9 cellular contexts compared by ENCODE assay signal in genomic region chr10:21364196-21365114, GRCh38.
DNase-seq lines count a peak whose midpoint lies in the region; ATAC-seq and TF ChIP-seq lines count a peak whose summit lies in the region.
"Had no signal": no experiment of that assay in that cellular context is flagged by ENCODE, and none has a peak within 500 bp of the region (broad histone marks: within the 10 kb centered on the region; RNA-seq: fewer than 3 reads in every experiment).

No MANE protein-coding gene starts in this region.

- no peaks in the 10 kb centered on the region for H3K36me3 ChIP-seq in RWPE2 (ENCODE audit: low read depth)

- no peaks in the 10 kb centered on the region for H3K9me3 Mint-ChIP-seq in Calu3 (ENCODE audit: low read depth, unreplicated experiment)
- no peaks in the 10 kb centered on the region for H3K9me3 Mint-ChIP-seq in naive thymus-derived CD8-positive, alpha-beta T cell
- H3K9me3 Mint-ChIP-seq in activated naive CD4-positive, alpha-beta T cell treated with anti-CD3 and anti-CD28 coated beads, Interleukin-2, amount 10 ng/mL, durations not matched to agents 7 days and 5 days: no peaks in the 10 kb centered on the region

- peak; percentile 68 for DNase-seq in Calu3
- DNase-seq in RWPE2 (ENCODE audit: low spot score): peak; percentile 85
- DNase-seq in fibroblast of pulmonary artery (ENCODE audit: low read depth): peak; percentile 86
- DNase-seq in omental fat pad (ENCODE audit: low spot score): no peak
- no peak for DNase-seq in naive thymus-derived CD8-positive, alpha-beta T cell
- no peak for DNase-seq in NCI-H2171 (lab: John Stamatoyannopoulos, UW)
- DNase-seq in NCI-H345 (lab: John Stamatoyannopoulos, UW): no peak
- DNase-seq in activated naive CD4-positive, alpha-beta T cell treated with anti-CD3 and anti-CD28 coated beads, Interleukin-2, amount 10 ng/mL, durations not matched to agents 7 days and 5 days: no peak
- DNase-seq: MV-4-11 had no signal

- H3K27me3 Mint-ChIP-seq in Calu3 (ENCODE audit: unreplicated experiment): no peaks in the 10 kb centered on the region
- H3K27me3 Mint-ChIP-seq in naive thymus-derived CD8-positive, alpha-beta T cell: peaks cover 0 to 4% (median 0%) of the 10 kb centered on the region in 5 donors
- H3K27me3 Mint-ChIP-seq in activated naive CD4-positive, alpha-beta T cell treated with anti-CD3 and anti-CD28 coated beads, Interleukin-2, amount 10 ng/mL, durations not matched to agents 7 days and 5 days: no peaks in the 10 kb centered on the region

- peaks cover 46% of the 10 kb centered on the region for H3K4me1 ChIP-seq in RWPE2 (ENCODE audit: insufficient read depth, poor library complexity, severe bottlenecking)

- peaks cover 35% of the 10 kb centered on the region for H3K4me1 Mint-ChIP-seq in Calu3 (ENCODE audit: low read depth, unreplicated experiment)
- H3K4me1 Mint-ChIP-seq in naive thymus-derived CD8-positive, alpha-beta T cell: peaks cover 0 to 2% (median under 1%) of the 10 kb centered on the region in 4 donors
- no peaks in the 10 kb centered on the region for H3K4me1 Mint-ChIP-seq in activated naive CD4-positive, alpha-beta T cell treated with anti-CD3 and anti-CD28 coated beads, Interleukin-2, amount 10 ng/mL, durations not matched to agents 7 days and 5 days

- TF ChIP-seq CTCF in Calu3 (IDR thresholded peaks at IDR 0.05; ENCODE audit: unreplicated experiment): no peak
- no peak for TF ChIP-seq CTCF in RWPE2 (IDR thresholded peaks at IDR 0.05; ENCODE audit: poor library complexity, severe bottlenecking)
- TF ChIP-seq CTCF in fibroblast of pulmonary artery (IDR thresholded peaks at IDR 0.05; ENCODE audit: low read length, missing control alignments): no peak
- no peak for TF ChIP-seq CTCF in omental fat pad (IDR thresholded peaks at IDR 0.05)

- peak; percentile 83 for ATAC-seq in RWPE2 (ENCODE audit: low read depth)
- ATAC-seq in omental fat pad (ENCODE audit: low FRiP score): peak; percentile 58
- no peak for ATAC-seq in naive thymus-derived CD8-positive, alpha-beta T cell

- H3K27ac Mint-ChIP-seq in Calu3 (ENCODE audit: unreplicated experiment): peak overlapping the region; percentile 55
- H3K27ac Mint-ChIP-seq in naive thymus-derived CD8-positive, alpha-beta T cell: no peak overlapping the region
- no peak overlapping the region for H3K27ac Mint-ChIP-seq in activated naive CD4-positive, alpha-beta T cell treated with anti-CD3 and anti-CD28 coated beads, Interleukin-2, amount 10 ng/mL, durations not matched to agents 7 days and 5 days

- intact Hi-C loops in Calu3 (cut with micrococcal nuclease; ENCODE audit: unreplicated experiment): no loop called here

- peak overlapping the region; percentile 6 for H3K4me3 Mint-ChIP-seq in Calu3 (ENCODE audit: low read depth, unreplicated experiment)
- no peak overlapping the region for H3K4me3 Mint-ChIP-seq in naive thymus-derived CD8-positive, alpha-beta T cell
- H3K4me3 Mint-ChIP-seq in activated naive CD4-positive, alpha-beta T cell treated with anti-CD3 and anti-CD28 coated beads, Interleukin-2, amount 10 ng/mL, durations not matched to agents 7 days and 5 days: no peak overlapping the region

- no peak overlapping the region for H3K4me3 ChIP-seq in RWPE2 (ENCODE audit: severe bottlenecking)
- no peak overlapping the region for H3K4me3 ChIP-seq in fibroblast of pulmonary artery (replicated peaks; ENCODE audit: low read depth, low read length)

- POLR2A ChIA-PET in naive thymus-derived CD8-positive, alpha-beta T cell (lab: Charles Lee): no interaction called here

- CTCF ChIA-PET in Calu3 (lab: Charles Lee): interaction anchor here (0.8 kb wide), 1 partner anchor 34 kb away, joined by 3 read pairs; no protein-coding TSS in a partner anchor
- CTCF ChIA-PET in activated naive CD4-positive, alpha-beta T cell treated with anti-CD3 and anti-CD28 coated beads, Interleukin-2, amount 10 ng/mL, durations not matched to agents 7 days and 5 days (lab: Charles Lee): interaction anchor here (0.8 kb wide), 1 partner anchor 9 kb away, joined by 3 read pairs; no protein-coding TSS in a partner anchor

- H3K9me3 ChIP-seq in RWPE2 (ENCODE audit: severe bottlenecking): no peaks in the 10 kb centered on the region

- no TSS peak for BruUV-seq in Calu3 (replicated peaks; lab: Mats Ljungman, UMichigan)

- peaks cover 4% of the 10 kb centered on the region for H3K36me3 Mint-ChIP-seq in Calu3 (ENCODE audit: insufficient read depth, unreplicated experiment)
- no peaks in the 10 kb centered on the region for H3K36me3 Mint-ChIP-seq in naive thymus-derived CD8-positive, alpha-beta T cell
- H3K36me3 Mint-ChIP-seq in activated naive CD4-positive, alpha-beta T cell treated with anti-CD3 and anti-CD28 coated beads, Interleukin-2, amount 10 ng/mL, durations not matched to agents 7 days and 5 days: no peaks in the 10 kb centered on the region

- H3K27ac ChIP-seq in RWPE2 (ENCODE audit: poor library complexity, severe bottlenecking): peak overlapping the region; percentile 97

- H3K27me3 ChIP-seq in RWPE2 (ENCODE audit: insufficient read depth, poor library complexity, severe bottlenecking): no peaks in the 10 kb centered on the region

Comparison
In these comparisons a context has a peak if more than half of its experiments do, and no peak if none do; other contexts are left out.
1. DNase-seq: peak in Calu3 (single experiment), RWPE2 (single experiment) and fibroblast of pulmonary artery (single experiment); none in omental fat pad (single experiment), naive thymus-derived CD8-positive, alpha-beta T cell (0 of 10), NCI-H2171 (single experiment), NCI-H345 (single experiment) and activated naive CD4-positive, alpha-beta T cell treated with anti-CD3 and anti-CD28 coated beads, Interleukin-2, amount 10 ng/mL, durations not matched to agents 7 days and 5 days (single experiment).
2. ATAC-seq: peak in RWPE2 (single experiment) and omental fat pad (single experiment); none in naive thymus-derived CD8-positive, alpha-beta T cell (0 of 2).